Comparison of ENCODE assay signal across 8 cellular contexts in genomic region chr12:48105867-48106563, GRCh38. TPM values are rescaled to one million over a fixed set of nuclear protein-coding genes. Genes with fewer than 3 reads are reported as not detected.
A peak's percentile ranks its signal among the peaks of the same experiment; 100 is the strongest.
DNase-seq lines count a peak whose midpoint lies in the region; ATAC-seq and TF ChIP-seq lines count a peak whose summit lies in the region.

TSS of gene SENP1 (minus strand) at chr12:48106079. CDS start at chr12:48101472, 4,607 bp downstream.

- no peaks in the 10 kb centered on the region for H3K9me2 ChIP-seq in PC-3 (replicated peaks; ENCODE audit: low read length)

- CTCF ChIA-PET in PC-3 (lab: Charles Lee): no interaction called here

- peak within 1 kb of the TSS; percentile 92 to 99 (median 95) for H3K4me3 Mint-ChIP-seq in IgD-negative memory B cell

- no peaks in the 10 kb centered on the region for H4K20me1 ChIP-seq in PC-3 (ENCODE audit: low read length)

- H3K9me3 Mint-ChIP-seq in IgD-negative memory B cell: no peaks in the 10 kb centered on the region

- peak within 1 kb of the TSS; percentile 98 for H3K4me2 ChIP-seq in PC-3 (ENCODE audit: low read length)

- H3K36me3 ChIP-seq in PC-3 (ENCODE audit: low read depth, low read length): no peaks in the 10 kb centered on the region

- H3K27ac ChIP-seq in PC-3 (ENCODE audit: low read length): peak within 1 kb of the TSS; percentile 96
- H3K27ac ChIP-seq in epithelial cell of prostate: peak within 1 kb of the TSS; percentile 89

- BruUV-seq in PC-3 (replicated peaks; lab: Mats Ljungman, UMichigan): TSS peak; percentile 82

- peaks cover 18 to 40% (median 34%) of the 10 kb centered on the region in 3 donors for H3K4me1 Mint-ChIP-seq in IgD-negative memory B cell

- H3F3A ChIP-seq in PC-3 (ENCODE audit: low read length, unreplicated experiment): no peaks in the 10 kb centered on the region

- TF ChIP-seq CTCF in PC-3 (conservative IDR thresholded peaks at IDR 0.05; ENCODE audit: low read depth, low read length): no peak

- H3K9ac ChIP-seq in PC-3 (ENCODE audit: low read length): peak within 1 kb of the TSS; percentile 96

- intact Hi-C loops in PC-3 (cut with micrococcal nuclease): loop anchor here (2.0 kb wide), 2 partner anchors 13 to 51 kb away; partner anchors contain the start of genes ASB8 and PFKM

- POLR2A ChIA-PET in PC-3 (lab: Charles Lee; ENCODE audit: unreplicated experiment): interaction anchor here (0.8 kb wide), 1 partner anchor 50 kb away, joined by 5 read pairs; no protein-coding TSS in a partner anchor

- peaks cover 2% of the 10 kb centered on the region for H3K36me3 Mint-ChIP-seq in IgD-negative memory B cell

- H3K27ac Mint-ChIP-seq in IgD-negative memory B cell: peak within 1 kb of the TSS; percentile 94 to 100 (median 99)

- peak within 1 kb of the TSS; percentile 97 for H2AFZ ChIP-seq in PC-3 (ENCODE audit: low read length)

- DNase-seq in DMS 273 (lab: John Stamatoyannopoulos, UW; ENCODE audit: unreplicated experiment): peak; percentile 93
- DNase-seq in PC-3: peak; percentile 85
- peak; percentile 88 for DNase-seq in activated T-cell treated with anti-CD3 and anti-CD28 coated beads for 48 hours (ENCODE audit: low read depth)
- peak; percentile 14 for DNase-seq in epithelial cell of prostate (ENCODE audit: low read depth, low spot score)
- DNase-seq in mucosa of gallbladder (ENCODE audit: low spot score): peak; percentile 89
- peak; percentile 76 to 78 for DNase-seq in stimulated activated CD8-positive, alpha-beta memory T cell treated with anti-CD3 and anti-CD28 coated beads, Interleukin-4, amount 100 ng/mL, for 4 hours (ENCODE audit: low read depth in 2 of 2, low spot score in 1 of 2)

- peaks cover 44% of the 10 kb centered on the region for H3K79me2 ChIP-seq in PC-3 (ENCODE audit: low read length)

- peak within 1 kb of the TSS; percentile 90 for H3K4me3 ChIP-seq in PC-3 (ENCODE audit: low read length)

- no peaks in the 10 kb centered on the region for H3K9me3 ChIP-seq in PC-3 (ENCODE audit: low read length)

- H3K27me3 ChIP-seq in PC-3 (ENCODE audit: low read length): no peaks in the 10 kb centered on the region

- H3K27me3 Mint-ChIP-seq in IgD-negative memory B cell: no peaks in the 10 kb centered on the region

- H3K4me1 ChIP-seq in PC-3 (ENCODE audit: insufficient read depth, low read length): peaks cover 42% of the 10 kb centered on the region

- ATAC-seq in GM21529 (IDR thresholded peaks at IDR 0.05; ENCODE audit: unreplicated experiment): peak; percentile 62
- ATAC-seq in PC-3: peak; percentile 82

RNA-seq across cellular contexts. Expression of gene SENP1, which starts in this region (rescaled TPM):
- 12.6 TPM for polyA plus RNA-seq in IgD-negative memory B cell
- 16.9 and 20.9 TPM in 2 replicates for total RNA-seq in PC-3 (2014; rRNA removed)
- 11.8 TPM for total RNA-seq in mucosa of gallbladder

Comparison
In these comparisons a context has a peak if more than half of its experiments do, and no peak if none do; other contexts are left out.
1. Peak in every context shown above with its lines: DNase-seq, ATAC-seq, H3K4me3 ChIP-seq and H3K27ac ChIP-seq.
2. DNase-seq: peak in every context shown above with its lines; median percentile 93 in DMS 273; 89 in mucosa of gallbladder; 88 in activated T-cell treated with anti-CD3 and anti-CD28 coated beads for 48 hours; 85 in PC-3; 77 in stimulated activated CD8-positive, alpha-beta memory T cell treated with anti-CD3 and anti-CD28 coated beads, Interleukin-4, amount 100 ng/mL, for 4 hours; 14 in epithelial cell of prostate.